ENCODE assay signal across 28 cellular contexts in the genomic region with DNA sequence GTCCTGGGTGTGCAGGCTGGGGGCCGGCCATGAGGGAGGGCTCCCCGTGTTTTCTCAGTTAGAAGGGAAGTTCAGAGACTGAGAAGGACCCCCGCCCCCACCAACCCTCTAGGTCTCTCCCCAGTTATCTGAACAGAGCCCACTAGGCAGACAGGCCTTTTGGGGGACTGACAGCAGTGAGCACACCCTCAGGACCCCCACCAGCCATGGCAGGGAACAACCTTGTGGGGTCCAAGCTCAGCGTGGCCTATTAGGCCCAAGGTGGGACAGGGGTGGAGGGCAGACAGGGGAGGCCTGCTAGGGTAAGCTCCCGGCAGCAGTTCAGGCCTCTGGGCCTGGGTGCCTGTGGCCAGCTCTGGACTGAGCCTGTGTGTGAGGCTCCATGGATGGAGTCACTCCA.
"Had no signal": no experiment of that assay in that cellular context is flagged by ENCODE, and none has a peak within 500 bp of the region (broad histone marks: within the 10 kb centered on the region; RNA-seq: fewer than 3 reads in every experiment).

No MANE protein-coding gene starts in this region.

- H3K9ac ChIP-seq: neural progenitor cell, parathyroid adenoma had no signal

- H3K27me3 Mint-ChIP-seq: progenitor cell of endocrine pancreas had no signal

- DNase-seq: heart right ventricle; islet precursor cell; left colon; left lung; lower lobe of right lung; mesendoderm; naive B cell; natural killer cell; nephron progenitor cell; occipital lobe; retina; right cardiac atrium; stimulated activated CD4-positive, alpha-beta T cell treated with anti-CD3 and anti-CD28 coated beads, Interleukin-12 subunit alpha, Interleukin-12 subunit beta, amount 100 ng/mL, for 4 hours; stimulated activated CD4-positive, alpha-beta T cell treated with anti-CD3 and anti-CD28 coated beads, Interleukin-15, amount 100 ng/mL, for 24 hours; stimulated activated CD4-positive, alpha-beta T cell treated with anti-CD3 and anti-CD28 coated beads, Interleukin-4, amount 100 ng/mL, for 24 hours; stimulated activated naive CD4-positive, alpha-beta T cell; transverse colon; upper lobe of left lung had no signal

- H3K9me3 Mint-ChIP-seq: mesothelial cell of epicardium; naive B cell; natural killer cell; nephron progenitor cell; neural progenitor cell; stimulated activated effector memory CD8-positive, alpha-beta T cell treated with anti-CD3 and anti-CD28 coated beads, Interleukin-12 subunit alpha, Interleukin-12 subunit beta, amount 100 ng/mL, for 72 hours; stimulated activated naive CD8-positive, alpha-beta T cell treated with anti-CD3 and anti-CD28 coated beads, Interleukin-15, Interleukin-2, amounts not matched to agents 100 ng/mL and 50 ng/mL, for 24 hours had no signal

- H3K36me3 ChIP-seq: neural progenitor cell, transverse colon had no signal

- H3K4me1 Mint-ChIP-seq: stimulated activated effector memory CD8-positive, alpha-beta T cell treated with anti-CD3 and anti-CD28 coated beads, Interleukin-12 subunit alpha, Interleukin-12 subunit beta, amount 100 ng/mL, for 72 hours had no signal

- H3K4me1 ChIP-seq: neural progenitor cell, parathyroid adenoma had no signal

- H3K4me3 ChIP-seq: heart right ventricle, hepatocyte, left lung, lower lobe of right lung, neural progenitor cell, skin epidermis, transverse colon, upper lobe of left lung had no signal

- ATAC-seq: heart right ventricle; left colon; left lung; lower lobe of right lung; natural killer cell; right cardiac atrium; sciatic nerve; stimulated activated effector memory CD8-positive, alpha-beta T cell treated with anti-CD3 and anti-CD28 coated beads, Interleukin-12 subunit alpha, Interleukin-12 subunit beta, amount 100 ng/mL, for 72 hours had no signal

- H3K4me3 Mint-ChIP-seq: mesothelial cell of epicardium; naive B cell; natural killer cell; nephron progenitor cell; neural progenitor cell; stimulated activated effector memory CD8-positive, alpha-beta T cell treated with anti-CD3 and anti-CD28 coated beads, Interleukin-12 subunit alpha, Interleukin-12 subunit beta, amount 100 ng/mL, for 72 hours; stimulated activated naive CD8-positive, alpha-beta T cell treated with anti-CD3 and anti-CD28 coated beads, Interleukin-15, Interleukin-2, amounts not matched to agents 100 ng/mL and 50 ng/mL, for 24 hours had no signal

- H3K27ac ChIP-seq: heart right ventricle, hepatocyte, left lung, lower lobe of right lung, neural progenitor cell, neutrophil, parathyroid adenoma, skin epidermis, transverse colon, upper lobe of left lung had no signal

- H3K9me3 ChIP-seq: heart right ventricle, left lung, lower lobe of right lung, neutrophil, transverse colon, upper lobe of left lung had no signal

- H3K4me2 ChIP-seq: hepatocyte, neural progenitor cell had no signal

- H3K27me3 ChIP-seq: heart right ventricle, hepatocyte, left lung, neural progenitor cell, transverse colon, upper lobe of left lung had no signal

- H3K27ac Mint-ChIP-seq: mesothelial cell of epicardium; natural killer cell; nephron progenitor cell; neural progenitor cell; progenitor cell of endocrine pancreas; stimulated activated effector memory CD8-positive, alpha-beta T cell treated with anti-CD3 and anti-CD28 coated beads, Interleukin-12 subunit alpha, Interleukin-12 subunit beta, amount 100 ng/mL, for 72 hours; stimulated activated naive CD8-positive, alpha-beta T cell treated with anti-CD3 and anti-CD28 coated beads, Interleukin-15, Interleukin-2, amounts not matched to agents 100 ng/mL and 50 ng/mL, for 24 hours had no signal

- H3K36me3 Mint-ChIP-seq: naive B cell; natural killer cell; stimulated activated effector memory CD8-positive, alpha-beta T cell treated with anti-CD3 and anti-CD28 coated beads, Interleukin-12 subunit alpha, Interleukin-12 subunit beta, amount 100 ng/mL, for 72 hours had no signal
